In the genomic region with DNA sequence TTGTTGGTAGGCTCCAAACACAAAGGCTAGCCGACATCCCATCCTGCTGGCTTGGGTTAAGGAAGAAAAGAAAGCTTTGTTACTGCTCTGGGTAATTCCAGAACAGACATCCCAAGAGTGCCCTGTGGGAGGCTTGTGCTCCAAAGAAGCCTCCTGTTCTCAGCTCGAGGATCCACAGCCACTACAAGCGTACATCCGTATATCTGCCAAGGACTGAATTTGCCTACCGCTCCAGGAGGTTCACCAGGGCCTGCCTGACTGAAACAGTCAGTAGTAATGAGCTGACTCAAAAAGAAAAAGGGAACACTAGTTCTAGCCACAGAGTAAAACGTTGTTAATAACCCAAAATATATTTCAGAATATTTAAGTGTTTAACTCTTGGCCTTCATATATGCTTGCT, we compare ENCODE assay signal across 16 cellular contexts. TPM values are rescaled to one million over a fixed set of nuclear protein-coding genes. Genes with fewer than 3 reads are reported as not detected.
DNase-seq lines count a peak whose midpoint lies in the region; ATAC-seq lines count a peak whose summit lies in the region.
"Had no signal": no experiment of that assay in that cellular context is flagged by ENCODE, and none has a peak within 500 bp of the region (broad histone marks: within the 10 kb centered on the region; RNA-seq: fewer than 3 reads in every experiment).

No MANE protein-coding gene starts in this region.

- no peaks in the 10 kb centered on the region for H3K9me3 Mint-ChIP-seq in stimulated activated memory B cell treated with anti-CD40 and anti-IgM and Interleukin-4, amounts not matched to agents 10 μg/mL and 1 μg/mL and 100 μg/mL, for 72 hours
- H3K9me3 Mint-ChIP-seq: activated CD8-positive, alpha-beta T cell treated with anti-CD3 and anti-CD28 coated beads for 36 hours; CD4-positive, CD25-positive, alpha-beta regulatory T cell; natural killer cell treated with Interleukin-12 subunit alpha and Interleukin-12 subunit beta and Interleukin-15 and Interleukin-18, amount 100 ng/mL, for 72 hours had no signal

- H3K27ac Mint-ChIP-seq in stimulated activated memory B cell treated with anti-CD40 and anti-IgM and Interleukin-4, amounts not matched to agents 10 μg/mL and 1 μg/mL and 100 μg/mL, for 72 hours: peak overlapping the region; percentile 42
- H3K27ac Mint-ChIP-seq: activated CD8-positive, alpha-beta T cell treated with anti-CD3 and anti-CD28 coated beads for 36 hours; CD4-positive, CD25-positive, alpha-beta regulatory T cell; natural killer cell treated with Interleukin-12 subunit alpha and Interleukin-12 subunit beta and Interleukin-15 and Interleukin-18, amount 100 ng/mL, for 72 hours had no signal

- H3K4me3 Mint-ChIP-seq in stimulated activated memory B cell treated with anti-CD40 and anti-IgM and Interleukin-4, amounts not matched to agents 10 μg/mL and 1 μg/mL and 100 μg/mL, for 72 hours: no peak overlapping the region
- H3K4me3 Mint-ChIP-seq: activated CD8-positive, alpha-beta T cell treated with anti-CD3 and anti-CD28 coated beads for 36 hours; CD4-positive, CD25-positive, alpha-beta regulatory T cell; natural killer cell treated with Interleukin-12 subunit alpha and Interleukin-12 subunit beta and Interleukin-15 and Interleukin-18, amount 100 ng/mL, for 72 hours had no signal

- peak; percentile 87 for ATAC-seq in GM19351 (IDR thresholded peaks at IDR 0.05; ENCODE audit: unreplicated experiment)
- ATAC-seq in HG02763 (IDR thresholded peaks at IDR 0.05; ENCODE audit: unreplicated experiment): peak; percentile 58
- peak; percentile 79 for ATAC-seq in stimulated activated memory B cell treated with anti-CD40 and anti-IgM and Interleukin-4, amounts not matched to agents 10 μg/mL and 1 μg/mL and 100 μg/mL, for 72 hours
- ATAC-seq: activated CD8-positive, alpha-beta T cell treated with anti-CD3 and anti-CD28 coated beads for 36 hours; left colon; natural killer cell treated with Interleukin-12 subunit alpha and Interleukin-12 subunit beta and Interleukin-15 and Interleukin-18, amount 100 ng/mL, for 72 hours had no signal

- H3K4me1 Mint-ChIP-seq in stimulated activated memory B cell treated with anti-CD40 and anti-IgM and Interleukin-4, amounts not matched to agents 10 μg/mL and 1 μg/mL and 100 μg/mL, for 72 hours: peaks cover 8% of the 10 kb centered on the region

- DNase-seq in RPMI7951 (ENCODE audit: low read depth) (peak; percentile 13), NCI-H1105 treated with DMSO at 0.1 percent for 48 hours (lab: John Stamatoyannopoulos, UW) (no peak), NCI-H1105 (lab: John Stamatoyannopoulos, UW) (no peak), GM19238 (ENCODE audit: insufficient read length, low spot score) (no peak)
- DNase-seq: activated CD8-positive, alpha-beta T cell treated with anti-CD3 and anti-CD28 coated beads for 36 hours; activated naive CD4-positive, alpha-beta T cell treated with Interleukin-2 at 50 U/mL for 16 hours; CD4-positive, CD25-positive, alpha-beta regulatory T cell; left colon; NCI-H2171 treated with DMSO at 0.1 percent for 48 hours; sigmoid colon; T-helper 2 cell had no signal

- H3K27me3 Mint-ChIP-seq in stimulated activated memory B cell treated with anti-CD40 and anti-IgM and Interleukin-4, amounts not matched to agents 10 μg/mL and 1 μg/mL and 100 μg/mL, for 72 hours: no peaks in the 10 kb centered on the region
- H3K27me3 Mint-ChIP-seq: activated CD8-positive, alpha-beta T cell treated with anti-CD3 and anti-CD28 coated beads for 36 hours; CD4-positive, CD25-positive, alpha-beta regulatory T cell; natural killer cell treated with Interleukin-12 subunit alpha and Interleukin-12 subunit beta and Interleukin-15 and Interleukin-18, amount 100 ng/mL, for 72 hours had no signal

- no peaks in the 10 kb centered on the region for H3K36me3 Mint-ChIP-seq in stimulated activated memory B cell treated with anti-CD40 and anti-IgM and Interleukin-4, amounts not matched to agents 10 μg/mL and 1 μg/mL and 100 μg/mL, for 72 hours
- H3K36me3 Mint-ChIP-seq: CD4-positive, CD25-positive, alpha-beta regulatory T cell; natural killer cell treated with Interleukin-12 subunit alpha and Interleukin-12 subunit beta and Interleukin-15 and Interleukin-18, amount 100 ng/mL, for 72 hours had no signal

RNA-seq across cellular contexts. Expression of a gene that starts 24.8 kb away (rescaled TPM):
- 11.4 and 14.3 TPM in 2 replicates for total RNA-seq in RPMI7951 (2014; rRNA removed; shearing (Covaris generic))

RNA-seq across cellular contexts. Expression of a gene that starts 25.1 kb away (rescaled TPM):
- 30.3 and 33.4 TPM in 2 replicates for total RNA-seq in RPMI7951 (2014; rRNA removed; shearing (Covaris generic))

RNA-seq across cellular contexts. Expression of a gene that starts 38.4 kb away (rescaled TPM):
- total RNA-seq in RPMI7951 (2014; rRNA removed; shearing (Covaris generic)): 2.3 TPM in 2 replicates
- total RNA-seq: CD4-positive, CD25-positive, alpha-beta regulatory T cell; M059J had no signal
